In the genomic region with DNA sequence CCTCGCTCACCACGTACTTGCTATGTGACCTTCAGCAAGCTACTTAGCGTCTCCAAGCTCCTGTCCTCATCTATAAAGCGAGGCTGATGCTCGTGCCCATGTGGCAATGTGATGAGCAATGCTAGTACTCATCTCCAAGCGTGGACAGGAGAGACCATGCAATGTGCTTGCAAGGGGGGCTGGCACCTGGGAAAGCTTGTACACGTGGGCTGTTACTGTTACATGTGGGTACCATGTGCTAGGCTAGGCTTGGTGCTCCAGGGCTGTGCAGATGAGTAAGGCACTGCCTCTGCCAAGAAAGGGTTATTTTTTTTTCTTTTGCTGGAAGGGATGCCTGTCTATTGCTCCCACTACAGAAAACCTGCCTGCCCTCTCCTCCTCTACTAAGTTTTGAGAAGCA, we compare ENCODE assay signal across 17 cellular contexts. TPM values are rescaled to one million over a fixed set of nuclear protein-coding genes. Genes with fewer than 3 reads are reported as not detected.
"Had no signal": no experiment of that assay in that cellular context is flagged by ENCODE, and none has a peak within 500 bp of the region (broad histone marks: within the 10 kb centered on the region; RNA-seq: fewer than 3 reads in every experiment).

No MANE protein-coding gene starts in this region.

- H3K27ac ChIP-seq: cardiac muscle cell, left lung, psoas muscle, skin epidermis, suprapubic skin had no signal

- H3K4me1 ChIP-seq: left lung, psoas muscle had no signal

- DNase-seq: activated B cell treated with CpG ODN at 0.5 μM for 24 hours; activated CD4-positive, alpha-beta memory T cell treated with anti-CD3 and anti-CD28 coated beads, Interleukin-2, amount 10 ng/mL, durations not matched to agents 7 days and 5 days; activated CD4-positive, alpha-beta T cell treated with anti-CD3 and anti-CD28 coated beads for 48 hours; activated CD8-positive, alpha-beta memory T cell treated with anti-CD3 and anti-CD28 coated beads, Interleukin-2, amount 10 ng/mL, durations not matched to agents 7 days and 5 days; amniotic stem cell; effector CD8-positive, alpha-beta T cell; foreskin melanocyte; left lung; right cardiac atrium; stimulated activated CD4-positive, alpha-beta T cell treated with anti-CD3 and anti-CD28 coated beads, Interleukin-2, amount 100 ng/mL, for 48 hours; trophoblast cell had no signal

- ATAC-seq: activated CD8-positive, alpha-beta memory T cell treated with anti-CD3 and anti-CD28 coated beads, Interleukin-2, amount 10 ng/mL, durations not matched to agents 7 days and 5 days; esophagus mucosa; left lung; psoas muscle; right cardiac atrium had no signal

- H3K36me3 ChIP-seq: cardiac muscle cell, left lung, suprapubic skin had no signal

- H3K9me3 ChIP-seq: left lung, psoas muscle, suprapubic skin had no signal

- H3K4me3 ChIP-seq: cardiac muscle cell, left lung, psoas muscle, skin epidermis, suprapubic skin had no signal

- H3K27me3 ChIP-seq: cardiac muscle cell had no signal

RNA-seq across cellular contexts. Expression of a gene that starts 46.6 kb away (rescaled TPM):
- total RNA-seq: activated B cell treated with CpG ODN at 0.5 μM for 24 hours; activated CD4-positive, alpha-beta memory T cell treated with anti-CD3 and anti-CD28 coated beads, Interleukin-2, amount 10 ng/mL, durations not matched to agents 7 days and 5 days; activated CD8-positive, alpha-beta memory T cell treated with anti-CD3 and anti-CD28 coated beads, Interleukin-2, amount 10 ng/mL, durations not matched to agents 7 days and 5 days; mononuclear cell had no signal
